Comparison of ENCODE assay signal across 33 cellular contexts in genomic region chr22:28175730-28176492, GRCh38.
"Had no signal": no experiment of that assay in that cellular context is flagged by ENCODE, and none has a peak within 500 bp of the region (broad histone marks: within the 10 kb centered on the region; RNA-seq: fewer than 3 reads in every experiment).

No MANE protein-coding gene starts in this region.

- DNase-seq: activated CD4-positive, alpha-beta memory T cell treated with anti-CD3 and anti-CD28 coated beads, Interleukin-2, amount 10 ng/mL, durations not matched to agents 7 days and 5 days; activated CD4-positive, alpha-beta T cell treated with anti-CD3 and anti-CD28 coated beads for 1 hour; activated CD4-positive, alpha-beta T cell treated with anti-CD3 and anti-CD28 coated beads for 48 hours; activated CD4-positive, CD25-positive, alpha-beta regulatory T cell; activated CD8-positive, alpha-beta memory T cell treated with anti-CD3 and anti-CD28 coated beads for 24 hours; activated CD8-positive, alpha-beta memory T cell treated with anti-CD3 and anti-CD28 coated beads, Interleukin-2, amount 10 ng/mL, durations not matched to agents 7 days and 5 days; activated CD8-positive, alpha-beta memory T cell treated with anti-CD3 and anti-CD28 coated beads, Interleukin-2, amount 50 U/mL, for 48 hours; activated effector memory CD4-positive, alpha-beta T cell treated with Interleukin-2 at 50 U/mL for 16 hours; activated naive CD4-positive, alpha-beta T cell treated with anti-CD3 and anti-CD28 coated beads, Interleukin-2, amount 10 ng/mL, durations not matched to agents 7 days and 5 days; activated naive CD8-positive, alpha-beta T cell treated with anti-CD3 and anti-CD28 coated beads, Interleukin-2, amount 50 U/mL, for 24 hours; activated T-cell treated with anti-CD3 and anti-CD28 coated beads, Interleukin-2, amount 50 U/mL, for 48 hours; amygdala; caudate nucleus; Karpas-422; KBM-7; NCI-H1105; NCI-H1436 treated with DMSO at 0.1 percent for 48 hours; NCI-H1694 treated with DMSO at 0.1 percent for 48 hours; NCI-H2029; NCI-H2107; NCI-H2171; NCI-H510A; NCI-H526; NCI-H748 treated with DMSO at 0.1 percent for 48 hours; NK-92 treated with Interleukin-12 subunit alpha and Interleukin-12 subunit beta, amount 100 ng/mL, for 24 hours; SIG-M5; T1000; WERI-Rb-1 had no signal

- H3K27me3 ChIP-seq: ascending aorta had no signal

- H3K36me3 ChIP-seq: ascending aorta, WERI-Rb-1 had no signal

- H3K27me3 Mint-ChIP-seq: activated naive CD4-positive, alpha-beta T cell treated with anti-CD3 and anti-CD28 coated beads, Interleukin-2, amount 10 ng/mL, durations not matched to agents 7 days and 5 days; activated naive CD8-positive, alpha-beta T cell; activated naive CD8-positive, alpha-beta T cell treated with anti-CD3 and anti-CD28 coated beads, Interleukin-2, amount 50 U/mL, for 24 hours had no signal

- H2AFZ ChIP-seq: PC-9 had no signal

- H3K27ac Mint-ChIP-seq: activated CD4-positive, alpha-beta memory T cell treated with anti-CD3 and anti-CD28 coated beads, Interleukin-2, amount 10 ng/mL, durations not matched to agents 7 days and 5 days; activated CD8-positive, alpha-beta memory T cell treated with anti-CD3 and anti-CD28 coated beads, Interleukin-2, amount 10 ng/mL, durations not matched to agents 7 days and 5 days; activated naive CD4-positive, alpha-beta T cell treated with anti-CD3 and anti-CD28 coated beads, Interleukin-2, amount 10 ng/mL, durations not matched to agents 7 days and 5 days; activated naive CD8-positive, alpha-beta T cell; activated naive CD8-positive, alpha-beta T cell treated with anti-CD3 and anti-CD28 coated beads, Interleukin-2, amount 50 U/mL, for 24 hours; IgD-negative memory B cell had no signal

- H3K4me3 Mint-ChIP-seq: activated CD4-positive, alpha-beta memory T cell treated with anti-CD3 and anti-CD28 coated beads, Interleukin-2, amount 10 ng/mL, durations not matched to agents 7 days and 5 days; activated CD8-positive, alpha-beta memory T cell treated with anti-CD3 and anti-CD28 coated beads, Interleukin-2, amount 10 ng/mL, durations not matched to agents 7 days and 5 days; activated naive CD4-positive, alpha-beta T cell treated with anti-CD3 and anti-CD28 coated beads, Interleukin-2, amount 10 ng/mL, durations not matched to agents 7 days and 5 days; activated naive CD8-positive, alpha-beta T cell; activated naive CD8-positive, alpha-beta T cell treated with anti-CD3 and anti-CD28 coated beads, Interleukin-2, amount 50 U/mL, for 24 hours; IgD-negative memory B cell had no signal

- H3K4me1 Mint-ChIP-seq: activated CD4-positive, alpha-beta memory T cell treated with anti-CD3 and anti-CD28 coated beads, Interleukin-2, amount 10 ng/mL, durations not matched to agents 7 days and 5 days; activated CD8-positive, alpha-beta memory T cell treated with anti-CD3 and anti-CD28 coated beads, Interleukin-2, amount 10 ng/mL, durations not matched to agents 7 days and 5 days; activated naive CD4-positive, alpha-beta T cell treated with anti-CD3 and anti-CD28 coated beads, Interleukin-2, amount 10 ng/mL, durations not matched to agents 7 days and 5 days; activated naive CD8-positive, alpha-beta T cell treated with anti-CD3 and anti-CD28 coated beads, Interleukin-2, amount 50 U/mL, for 24 hours; IgD-negative memory B cell had no signal

- H3K4me2 ChIP-seq: PC-9 had no signal

- H3K36me3 Mint-ChIP-seq: activated CD8-positive, alpha-beta memory T cell treated with anti-CD3 and anti-CD28 coated beads, Interleukin-2, amount 10 ng/mL, durations not matched to agents 7 days and 5 days; activated naive CD4-positive, alpha-beta T cell treated with anti-CD3 and anti-CD28 coated beads, Interleukin-2, amount 10 ng/mL, durations not matched to agents 7 days and 5 days; activated naive CD8-positive, alpha-beta T cell; IgD-negative memory B cell had no signal

- H3K9me3 Mint-ChIP-seq: activated CD4-positive, alpha-beta memory T cell treated with anti-CD3 and anti-CD28 coated beads, Interleukin-2, amount 10 ng/mL, durations not matched to agents 7 days and 5 days; activated naive CD4-positive, alpha-beta T cell treated with anti-CD3 and anti-CD28 coated beads, Interleukin-2, amount 10 ng/mL, durations not matched to agents 7 days and 5 days; activated naive CD8-positive, alpha-beta T cell treated with anti-CD3 and anti-CD28 coated beads, Interleukin-2, amount 50 U/mL, for 24 hours had no signal

- H3K27ac ChIP-seq: ascending aorta, PC-9, RWPE1, WERI-Rb-1 had no signal

- H3K9me3 ChIP-seq: ascending aorta had no signal

- H3K4me3 ChIP-seq: ascending aorta, PC-9 had no signal
